9 cellular contexts compared by ENCODE assay signal in genomic region chr5:172179032-172179989, GRCh38. TPM values are rescaled to one million over a fixed set of nuclear protein-coding genes. Genes with fewer than 3 reads are reported as not detected.
A peak's percentile ranks its signal among the peaks of the same experiment; 100 is the strongest.
DNase-seq lines count a peak whose midpoint lies in the region; ATAC-seq and TF ChIP-seq lines count a peak whose summit lies in the region.
"Had no signal": no experiment of that assay in that cellular context is flagged by ENCODE, and none has a peak within 500 bp of the region (broad histone marks: within the 10 kb centered on the region; RNA-seq: fewer than 3 reads in every experiment).

No MANE protein-coding gene starts in this region.

- no peak overlapping the region for H3K4me3 ChIP-seq in cardiac fibroblast (replicated peaks in 1 of 2; ENCODE audit: low read depth in 2 of 2, low read length in 2 of 2)
- peak overlapping the region; percentile 17 for H3K4me3 ChIP-seq in upper lobe of right lung

- H3K4me1 Mint-ChIP-seq in memory B cell: peaks cover 56% of the 10 kb centered on the region

- peak; percentile 70 for TF ChIP-seq POLR2A in GM18505 (IDR thresholded peaks at IDR 0.05; ENCODE audit: borderline replicate concordance, extremely low read depth, insufficient read depth, insufficient read length)

- peak; percentile 43 for DNase-seq in T follicular helper cell (ENCODE audit: low read depth)
- DNase-seq in cardiac fibroblast (ENCODE audit: low read depth in 2 of 2): peak; percentile 59 to 85
- peak; percentile 28 to 29 for DNase-seq in memory B cell (ENCODE audit: low spot score in 2 of 2)
- DNase-seq in upper lobe of right lung: no peak
- no peak for DNase-seq in Ammon's horn (ENCODE audit: low spot score)
- no peak for DNase-seq in NCI-H2081 treated with DMSO at 0.1 percent for 48 hours (lab: John Stamatoyannopoulos, UW)

- H3K27ac Mint-ChIP-seq in memory B cell: peak overlapping the region; percentile 95

- intact Hi-C loops in upper lobe of right lung (cut with DNase I): no loop called here

- H3K36me3 Mint-ChIP-seq in memory B cell: peaks cover 11% of the 10 kb centered on the region

- H3K9me3 Mint-ChIP-seq in memory B cell: no peaks in the 10 kb centered on the region

- peaks cover 52% of the 10 kb centered on the region for H3K4me1 ChIP-seq in upper lobe of right lung

- no peaks in the 10 kb centered on the region for H3K27me3 Mint-ChIP-seq in memory B cell

- peak; percentile 32 for ATAC-seq in GM18505 (IDR thresholded peaks at IDR 0.05; ENCODE audit: unreplicated experiment)
- ATAC-seq in HG03025 (IDR thresholded peaks at IDR 0.05; ENCODE audit: low FRiP score, unreplicated experiment): peak; percentile 30
- peak; percentile 37 for ATAC-seq in memory B cell (ENCODE audit: low read depth)
- peak; percentile 59 for ATAC-seq in upper lobe of right lung

- no peak for TF ChIP-seq CTCF in cardiac fibroblast (IDR thresholded peaks at IDR 0.05; ENCODE audit: low read depth, low read length)
- no peak for TF ChIP-seq CTCF in upper lobe of right lung (IDR thresholded peaks at IDR 0.05)

- no peaks in the 10 kb centered on the region for H3K9me3 ChIP-seq in upper lobe of right lung

- no peaks in the 10 kb centered on the region for H3K36me3 ChIP-seq in upper lobe of right lung

- H3K27ac ChIP-seq in upper lobe of right lung: peak overlapping the region; percentile 81

- peak overlapping the region; percentile 85 for H3K4me3 Mint-ChIP-seq in memory B cell

- H3K27me3 ChIP-seq in upper lobe of right lung: no peaks in the 10 kb centered on the region

RNA-seq across cellular contexts. Expression of gene STK10, which starts 8.7 kb away (rescaled TPM):
- total RNA-seq in upper lobe of right lung: 56.9 TPM

RNA-seq across cellular contexts. Expression of gene EFCAB9, which starts 14.7 kb away (rescaled TPM):
- not detected for total RNA-seq in upper lobe of right lung
- total RNA-seq: T-helper 2 cell treated with Interferon-gamma antibody and Interleukin-4, amounts not matched to agents 100 ng/mL and 5 ng/mL, for 36 hours had no signal

Comparison
In these comparisons a context has a peak if more than half of its experiments do, and no peak if none do; other contexts are left out.
1. DNase-seq: peak in T follicular helper cell (single experiment), cardiac fibroblast (2 of 2) and memory B cell (2 of 2); none in upper lobe of right lung (single experiment), Ammon's horn (single experiment) and NCI-H2081 treated with DMSO at 0.1 percent for 48 hours (single experiment).
2. Peak in every context shown above with its lines, with median percentiles within 50 percentile points of each other: ATAC-seq.